In the genomic region with DNA sequence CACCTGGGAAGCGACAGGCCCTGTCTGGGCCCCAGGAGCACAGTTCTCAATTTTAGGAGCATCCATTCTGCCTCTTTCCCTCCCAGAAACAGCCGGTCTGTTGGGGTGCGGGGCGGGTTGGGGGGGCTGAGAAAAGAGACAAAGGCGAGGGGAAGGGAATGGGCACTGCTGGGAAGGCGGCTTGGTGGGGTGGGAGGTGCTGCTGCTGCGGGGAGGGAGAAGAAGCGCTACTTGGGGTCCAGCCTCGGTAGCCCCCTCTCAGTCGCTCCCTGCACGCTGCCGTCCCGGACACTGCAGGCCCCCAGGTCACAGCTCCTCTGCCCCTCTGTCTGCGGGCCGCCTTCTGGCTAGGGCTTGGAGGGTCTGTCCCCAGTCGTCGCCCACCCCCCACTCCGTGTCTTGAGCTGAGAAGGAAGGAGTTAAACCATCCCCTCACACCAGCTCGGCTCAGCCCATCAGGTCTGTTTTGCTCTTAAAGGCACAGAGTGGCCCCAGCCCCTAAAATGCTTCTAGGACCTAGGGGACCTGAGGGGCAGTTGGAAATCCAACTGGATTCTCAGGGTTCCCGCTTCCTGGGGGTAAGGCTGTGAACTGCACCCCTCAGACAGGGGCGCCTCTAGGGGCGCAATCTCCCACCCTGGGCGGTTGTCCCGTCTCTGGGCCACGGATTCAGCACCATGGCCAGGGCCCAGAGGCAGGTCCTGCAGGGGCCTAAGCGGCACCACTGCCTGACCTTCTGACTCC, we compare ENCODE assay signal across 1 cellular context.
TF ChIP-seq lines count a peak whose summit lies in the region.

No MANE protein-coding gene starts in this region.

TF ChIP-seq in WTC11, 78 proteins besides CTCF, POLR2A, EP300 and RAD21 (continued from another document and continues in another):
- TF ChIP-seq, protein P1, sequence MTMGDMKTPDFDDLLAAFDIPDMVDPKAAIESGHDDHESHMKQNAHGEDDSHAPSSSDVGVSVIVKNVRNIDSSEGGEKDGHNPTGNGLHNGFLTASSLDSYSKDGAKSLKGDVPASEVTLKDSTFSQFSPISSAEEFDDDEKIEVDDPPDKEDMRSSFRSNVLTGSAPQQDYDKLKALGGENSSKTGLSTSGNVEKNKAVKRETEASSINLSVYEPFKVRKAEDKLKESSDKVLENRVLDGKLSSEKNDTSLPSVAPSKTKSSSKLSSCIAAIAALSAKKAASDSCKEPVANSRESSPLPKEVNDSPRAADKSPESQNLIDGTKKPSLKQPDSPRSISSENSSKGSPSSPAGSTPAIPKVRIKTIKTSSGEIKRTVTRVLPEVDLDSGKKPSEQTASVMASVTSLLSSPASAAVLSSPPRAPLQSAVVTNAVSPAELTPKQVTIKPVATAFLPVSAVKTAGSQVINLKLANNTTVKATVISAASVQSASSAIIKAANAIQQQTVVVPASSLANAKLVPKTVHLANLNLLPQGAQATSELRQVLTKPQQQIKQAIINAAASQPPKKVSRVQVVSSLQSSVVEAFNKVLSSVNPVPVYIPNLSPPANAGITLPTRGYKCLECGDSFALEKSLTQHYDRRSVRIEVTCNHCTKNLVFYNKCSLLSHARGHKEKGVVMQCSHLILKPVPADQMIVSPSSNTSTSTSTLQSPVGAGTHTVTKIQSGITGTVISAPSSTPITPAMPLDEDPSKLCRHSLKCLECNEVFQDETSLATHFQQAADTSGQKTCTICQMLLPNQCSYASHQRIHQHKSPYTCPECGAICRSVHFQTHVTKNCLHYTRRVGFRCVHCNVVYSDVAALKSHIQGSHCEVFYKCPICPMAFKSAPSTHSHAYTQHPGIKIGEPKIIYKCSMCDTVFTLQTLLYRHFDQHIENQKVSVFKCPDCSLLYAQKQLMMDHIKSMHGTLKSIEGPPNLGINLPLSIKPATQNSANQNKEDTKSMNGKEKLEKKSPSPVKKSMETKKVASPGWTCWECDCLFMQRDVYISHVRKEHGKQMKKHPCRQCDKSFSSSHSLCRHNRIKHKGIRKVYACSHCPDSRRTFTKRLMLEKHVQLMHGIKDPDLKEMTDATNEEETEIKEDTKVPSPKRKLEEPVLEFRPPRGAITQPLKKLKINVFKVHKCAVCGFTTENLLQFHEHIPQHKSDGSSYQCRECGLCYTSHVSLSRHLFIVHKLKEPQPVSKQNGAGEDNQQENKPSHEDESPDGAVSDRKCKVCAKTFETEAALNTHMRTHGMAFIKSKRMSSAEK (CRISPR knock-in tag; IDR thresholded peaks at IDR 0.05; ENCODE audit: borderline replicate concordance): no peak
- TF ChIP-seq PRRX2 (CRISPR knock-in tag; IDR thresholded peaks at IDR 0.05) (no peak), ZNF671 (CRISPR knock-in tag; IDR thresholded peaks at IDR 0.05) (no peak), SP1 (CRISPR knock-in tag; conservative IDR thresholded peaks at IDR 0.05) (no peak; the same call in 1 of the 2 replicates), ZBTB21 (CRISPR knock-in tag; IDR thresholded peaks at IDR 0.05; ENCODE audit: borderline replicate concordance) (peak; percentile 74; the same call in 1 of the 2 replicates), FOXJ3 (CRISPR knock-in tag; IDR thresholded peaks at IDR 0.05; ENCODE audit: borderline replicate concordance) (0 out of 2 replicates have a peak, but pooled peaks have one; percentile 19), ZNF423 (CRISPR knock-in tag; IDR thresholded peaks at IDR 0.05) (no peak), ZNF232 (CRISPR knock-in tag; IDR thresholded peaks at IDR 0.05) (peak; percentile 88), ELF4 (CRISPR knock-in tag; IDR thresholded peaks at IDR 0.05; ENCODE audit: low read depth) (no peak), ZNF416 (CRISPR knock-in tag; IDR thresholded peaks at IDR 0.05) (no peak), NFE2L1 (CRISPR knock-in tag; IDR thresholded peaks at IDR 0.05) (no peak), ZNF138 (CRISPR knock-in tag; conservative IDR thresholded peaks at IDR 0.05) (0 out of 2 replicates have a peak, but pooled peaks have one; percentile 53), CBFB (CRISPR knock-in tag; IDR thresholded peaks at IDR 0.05; ENCODE audit: low read depth) (peak; percentile 85; the same call in 1 of the 2 replicates), NR3C1 (CRISPR knock-in tag; conservative IDR thresholded peaks at IDR 0.05; ENCODE audit: low read depth) (no peak), TP53 (CRISPR knock-in tag; IDR thresholded peaks at IDR 0.05) (peak; percentile 92), OVOL2 (CRISPR knock-in tag; IDR thresholded peaks at IDR 0.05; ENCODE audit: borderline replicate concordance) (no peak), ETV6 (CRISPR knock-in tag; IDR thresholded peaks at IDR 0.05) (peak; percentile 79), NFATC4 (CRISPR knock-in tag; IDR thresholded peaks at IDR 0.05) (no peak), CREB1 (CRISPR knock-in tag; IDR thresholded peaks at IDR 0.05) (0 out of 2 replicates have a peak, but pooled peaks have one; percentile 42), EMX1 (CRISPR knock-in tag; IDR thresholded peaks at IDR 0.05) (no peak), ZNF263 (CRISPR knock-in tag; IDR thresholded peaks at IDR 0.05; ENCODE audit: low read depth) (no peak), NR2C2 (CRISPR knock-in tag; IDR thresholded peaks at IDR 0.05) (peak; percentile 31; the same call in 1 of the 2 replicates), SMAD3 (CRISPR knock-in tag; IDR thresholded peaks at IDR 0.05; ENCODE audit: borderline replicate concordance) (peak; percentile 93; the same call in 1 of the 2 replicates), JUN (CRISPR knock-in tag; IDR thresholded peaks at IDR 0.05) (peak; percentile 82; the same call in 1 of the 2 replicates), SOX15 (CRISPR knock-in tag; IDR thresholded peaks at IDR 0.05) (no peak), SMAD4 (CRISPR knock-in tag; IDR thresholded peaks at IDR 0.05) (no peak)
- TF ChIP-seq, protein P2, sequence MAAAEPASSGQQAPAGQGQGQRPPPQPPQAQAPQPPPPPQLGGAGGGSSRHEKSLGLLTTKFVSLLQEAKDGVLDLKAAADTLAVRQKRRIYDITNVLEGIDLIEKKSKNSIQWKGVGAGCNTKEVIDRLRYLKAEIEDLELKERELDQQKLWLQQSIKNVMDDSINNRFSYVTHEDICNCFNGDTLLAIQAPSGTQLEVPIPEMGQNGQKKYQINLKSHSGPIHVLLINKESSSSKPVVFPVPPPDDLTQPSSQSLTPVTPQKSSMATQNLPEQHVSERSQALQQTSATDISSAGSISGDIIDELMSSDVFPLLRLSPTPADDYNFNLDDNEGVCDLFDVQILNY (CRISPR knock-in tag; IDR thresholded peaks at IDR 0.05): 0 out of 2 replicates have a peak, but pooled peaks have one; percentile 39
- TF ChIP-seq, protein P3, sequence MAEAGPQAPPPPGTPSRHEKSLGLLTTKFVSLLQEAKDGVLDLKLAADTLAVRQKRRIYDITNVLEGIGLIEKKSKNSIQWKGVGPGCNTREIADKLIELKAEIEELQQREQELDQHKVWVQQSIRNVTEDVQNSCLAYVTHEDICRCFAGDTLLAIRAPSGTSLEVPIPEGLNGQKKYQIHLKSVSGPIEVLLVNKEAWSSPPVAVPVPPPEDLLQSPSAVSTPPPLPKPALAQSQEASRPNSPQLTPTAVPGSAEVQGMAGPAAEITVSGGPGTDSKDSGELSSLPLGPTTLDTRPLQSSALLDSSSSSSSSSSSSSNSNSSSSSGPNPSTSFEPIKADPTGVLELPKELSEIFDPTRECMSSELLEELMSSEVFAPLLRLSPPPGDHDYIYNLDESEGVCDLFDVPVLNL (CRISPR knock-in tag; IDR thresholded peaks at IDR 0.05; ENCODE audit: borderline replicate concordance, low read depth): no peak
- TF ChIP-seq, protein P4, sequence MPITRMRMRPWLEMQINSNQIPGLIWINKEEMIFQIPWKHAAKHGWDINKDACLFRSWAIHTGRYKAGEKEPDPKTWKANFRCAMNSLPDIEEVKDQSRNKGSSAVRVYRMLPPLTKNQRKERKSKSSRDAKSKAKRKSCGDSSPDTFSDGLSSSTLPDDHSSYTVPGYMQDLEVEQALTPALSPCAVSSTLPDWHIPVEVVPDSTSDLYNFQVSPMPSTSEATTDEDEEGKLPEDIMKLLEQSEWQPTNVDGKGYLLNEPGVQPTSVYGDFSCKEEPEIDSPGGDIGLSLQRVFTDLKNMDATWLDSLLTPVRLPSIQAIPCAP (CRISPR knock-in tag; IDR thresholded peaks at IDR 0.05): no peak
- TF ChIP-seq, protein P5, sequence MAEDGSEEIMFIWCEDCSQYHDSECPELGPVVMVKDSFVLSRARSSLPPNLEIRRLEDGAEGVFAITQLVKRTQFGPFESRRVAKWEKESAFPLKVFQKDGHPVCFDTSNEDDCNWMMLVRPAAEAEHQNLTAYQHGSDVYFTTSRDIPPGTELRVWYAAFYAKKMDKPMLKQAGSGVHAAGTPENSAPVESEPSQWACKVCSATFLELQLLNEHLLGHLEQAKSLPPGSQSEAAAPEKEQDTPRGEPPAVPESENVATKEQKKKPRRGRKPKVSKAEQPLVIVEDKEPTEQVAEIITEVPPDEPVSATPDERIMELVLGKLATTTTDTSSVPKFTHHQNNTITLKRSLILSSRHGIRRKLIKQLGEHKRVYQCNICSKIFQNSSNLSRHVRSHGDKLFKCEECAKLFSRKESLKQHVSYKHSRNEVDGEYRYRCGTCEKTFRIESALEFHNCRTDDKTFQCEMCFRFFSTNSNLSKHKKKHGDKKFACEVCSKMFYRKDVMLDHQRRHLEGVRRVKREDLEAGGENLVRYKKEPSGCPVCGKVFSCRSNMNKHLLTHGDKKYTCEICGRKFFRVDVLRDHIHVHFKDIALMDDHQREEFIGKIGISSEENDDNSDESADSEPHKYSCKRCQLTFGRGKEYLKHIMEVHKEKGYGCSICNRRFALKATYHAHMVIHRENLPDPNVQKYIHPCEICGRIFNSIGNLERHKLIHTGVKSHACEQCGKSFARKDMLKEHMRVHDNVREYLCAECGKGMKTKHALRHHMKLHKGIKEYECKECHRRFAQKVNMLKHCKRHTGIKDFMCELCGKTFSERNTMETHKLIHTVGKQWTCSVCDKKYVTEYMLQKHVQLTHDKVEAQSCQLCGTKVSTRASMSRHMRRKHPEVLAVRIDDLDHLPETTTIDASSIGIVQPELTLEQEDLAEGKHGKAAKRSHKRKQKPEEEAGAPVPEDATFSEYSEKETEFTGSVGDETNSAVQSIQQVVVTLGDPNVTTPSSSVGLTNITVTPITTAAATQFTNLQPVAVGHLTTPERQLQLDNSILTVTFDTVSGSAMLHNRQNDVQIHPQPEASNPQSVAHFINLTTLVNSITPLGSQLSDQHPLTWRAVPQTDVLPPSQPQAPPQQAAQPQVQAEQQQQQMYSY (CRISPR knock-in tag; IDR thresholded peaks at IDR 0.05): no peak
- TF ChIP-seq, protein P6, sequence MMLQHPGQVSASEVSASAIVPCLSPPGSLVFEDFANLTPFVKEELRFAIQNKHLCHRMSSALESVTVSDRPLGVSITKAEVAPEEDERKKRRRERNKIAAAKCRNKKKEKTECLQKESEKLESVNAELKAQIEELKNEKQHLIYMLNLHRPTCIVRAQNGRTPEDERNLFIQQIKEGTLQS (CRISPR knock-in tag; conservative IDR thresholded peaks at IDR 0.05): no peak
- TF ChIP-seq, protein P7, sequence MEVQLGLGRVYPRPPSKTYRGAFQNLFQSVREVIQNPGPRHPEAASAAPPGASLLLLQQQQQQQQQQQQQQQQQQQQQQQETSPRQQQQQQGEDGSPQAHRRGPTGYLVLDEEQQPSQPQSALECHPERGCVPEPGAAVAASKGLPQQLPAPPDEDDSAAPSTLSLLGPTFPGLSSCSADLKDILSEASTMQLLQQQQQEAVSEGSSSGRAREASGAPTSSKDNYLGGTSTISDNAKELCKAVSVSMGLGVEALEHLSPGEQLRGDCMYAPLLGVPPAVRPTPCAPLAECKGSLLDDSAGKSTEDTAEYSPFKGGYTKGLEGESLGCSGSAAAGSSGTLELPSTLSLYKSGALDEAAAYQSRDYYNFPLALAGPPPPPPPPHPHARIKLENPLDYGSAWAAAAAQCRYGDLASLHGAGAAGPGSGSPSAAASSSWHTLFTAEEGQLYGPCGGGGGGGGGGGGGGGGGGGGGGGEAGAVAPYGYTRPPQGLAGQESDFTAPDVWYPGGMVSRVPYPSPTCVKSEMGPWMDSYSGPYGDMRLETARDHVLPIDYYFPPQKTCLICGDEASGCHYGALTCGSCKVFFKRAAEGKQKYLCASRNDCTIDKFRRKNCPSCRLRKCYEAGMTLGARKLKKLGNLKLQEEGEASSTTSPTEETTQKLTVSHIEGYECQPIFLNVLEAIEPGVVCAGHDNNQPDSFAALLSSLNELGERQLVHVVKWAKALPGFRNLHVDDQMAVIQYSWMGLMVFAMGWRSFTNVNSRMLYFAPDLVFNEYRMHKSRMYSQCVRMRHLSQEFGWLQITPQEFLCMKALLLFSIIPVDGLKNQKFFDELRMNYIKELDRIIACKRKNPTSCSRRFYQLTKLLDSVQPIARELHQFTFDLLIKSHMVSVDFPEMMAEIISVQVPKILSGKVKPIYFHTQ (CRISPR knock-in tag; IDR thresholded peaks at IDR 0.05): no peak
- TF ChIP-seq, protein P8, sequence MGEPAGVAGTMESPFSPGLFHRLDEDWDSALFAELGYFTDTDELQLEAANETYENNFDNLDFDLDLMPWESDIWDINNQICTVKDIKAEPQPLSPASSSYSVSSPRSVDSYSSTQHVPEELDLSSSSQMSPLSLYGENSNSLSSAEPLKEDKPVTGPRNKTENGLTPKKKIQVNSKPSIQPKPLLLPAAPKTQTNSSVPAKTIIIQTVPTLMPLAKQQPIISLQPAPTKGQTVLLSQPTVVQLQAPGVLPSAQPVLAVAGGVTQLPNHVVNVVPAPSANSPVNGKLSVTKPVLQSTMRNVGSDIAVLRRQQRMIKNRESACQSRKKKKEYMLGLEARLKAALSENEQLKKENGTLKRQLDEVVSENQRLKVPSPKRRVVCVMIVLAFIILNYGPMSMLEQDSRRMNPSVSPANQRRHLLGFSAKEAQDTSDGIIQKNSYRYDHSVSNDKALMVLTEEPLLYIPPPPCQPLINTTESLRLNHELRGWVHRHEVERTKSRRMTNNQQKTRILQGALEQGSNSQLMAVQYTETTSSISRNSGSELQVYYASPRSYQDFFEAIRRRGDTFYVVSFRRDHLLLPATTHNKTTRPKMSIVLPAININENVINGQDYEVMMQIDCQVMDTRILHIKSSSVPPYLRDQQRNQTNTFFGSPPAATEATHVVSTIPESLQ (CRISPR knock-in tag; IDR thresholded peaks at IDR 0.05): no peak
- TF ChIP-seq, protein P9, sequence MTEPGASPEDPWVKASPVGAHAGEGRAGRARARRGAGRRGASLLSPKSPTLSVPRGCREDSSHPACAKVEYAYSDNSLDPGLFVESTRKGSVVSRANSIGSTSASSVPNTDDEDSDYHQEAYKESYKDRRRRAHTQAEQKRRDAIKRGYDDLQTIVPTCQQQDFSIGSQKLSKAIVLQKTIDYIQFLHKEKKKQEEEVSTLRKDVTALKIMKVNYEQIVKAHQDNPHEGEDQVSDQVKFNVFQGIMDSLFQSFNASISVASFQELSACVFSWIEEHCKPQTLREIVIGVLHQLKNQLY (CRISPR knock-in tag; IDR thresholded peaks at IDR 0.05): no peak
- TF ChIP-seq, protein P10, sequence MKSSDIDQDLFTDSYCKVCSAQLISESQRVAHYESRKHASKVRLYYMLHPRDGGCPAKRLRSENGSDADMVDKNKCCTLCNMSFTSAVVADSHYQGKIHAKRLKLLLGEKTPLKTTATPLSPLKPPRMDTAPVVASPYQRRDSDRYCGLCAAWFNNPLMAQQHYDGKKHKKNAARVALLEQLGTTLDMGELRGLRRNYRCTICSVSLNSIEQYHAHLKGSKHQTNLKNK (CRISPR knock-in tag; IDR thresholded peaks at IDR 0.05): no peak
- TF ChIP-seq, protein P11, sequence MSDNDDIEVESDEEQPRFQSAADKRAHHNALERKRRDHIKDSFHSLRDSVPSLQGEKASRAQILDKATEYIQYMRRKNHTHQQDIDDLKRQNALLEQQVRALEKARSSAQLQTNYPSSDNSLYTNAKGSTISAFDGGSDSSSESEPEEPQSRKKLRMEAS (CRISPR knock-in tag; IDR thresholded peaks at IDR 0.05): 0 out of 2 replicates have a peak, but pooled peaks have one; percentile 41
- TF ChIP-seq, protein P12, sequence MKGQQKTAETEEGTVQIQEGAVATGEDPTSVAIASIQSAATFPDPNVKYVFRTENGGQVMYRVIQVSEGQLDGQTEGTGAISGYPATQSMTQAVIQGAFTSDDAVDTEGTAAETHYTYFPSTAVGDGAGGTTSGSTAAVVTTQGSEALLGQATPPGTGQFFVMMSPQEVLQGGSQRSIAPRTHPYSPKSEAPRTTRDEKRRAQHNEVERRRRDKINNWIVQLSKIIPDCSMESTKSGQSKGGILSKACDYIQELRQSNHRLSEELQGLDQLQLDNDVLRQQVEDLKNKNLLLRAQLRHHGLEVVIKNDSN (CRISPR knock-in tag; IDR thresholded peaks at IDR 0.05): peak; percentile 32; the same call in 1 of the 2 replicates
